Comparison of ENCODE assay signal across 14 cellular contexts in genomic region chr7:129052441-129052840, GRCh38. TPM values are rescaled to one million over a fixed set of nuclear protein-coding genes. Genes with fewer than 3 reads are reported as not detected.
DNase-seq lines count a peak whose midpoint lies in the region; ATAC-seq, FAIRE-seq and TF ChIP-seq lines count a peak whose summit lies in the region.
"Had no signal": no experiment of that assay in that cellular context is flagged by ENCODE, and none has a peak within 500 bp of the region (broad histone marks: within the 10 kb centered on the region; RNA-seq: fewer than 3 reads in every experiment).

No MANE protein-coding gene starts in this region.

- H3K4me1 ChIP-seq in Loucy (ENCODE audit: insufficient read depth, low read length, poor library complexity, severe bottlenecking), result peaks cover 53% of the 10 kb centered on the region
- peaks cover 8% of the 10 kb centered on the region for H3K4me1 ChIP-seq in GM12878 (ENCODE audit: control insufficient read depth, insufficient read depth, low read length)

- H3K9me3 Mint-ChIP-seq in neural crest cell, result no peaks in the 10 kb centered on the region

- H3K27ac ChIP-seq in GM12878 (ENCODE audit: control insufficient read depth, insufficient read depth) (no peak overlapping the region), caudate nucleus (ENCODE audit: low read depth, low read length) (no peak overlapping the region)
- H3K27ac ChIP-seq: gastrocnemius medialis, sigmoid colon, vagina had no signal

- ATAC-seq in GM12878, result no peak
- ATAC-seq: gastrocnemius medialis had no signal

- TF ChIP-seq POLR2A in GM12878 (IDR thresholded peaks at IDR 0.05; ENCODE audit: low read depth, low read length), result no peak

- peak overlapping the region; percentile 97 for H3K4me3 Mint-ChIP-seq in neural crest cell

- SMC1A ChIA-PET in GM12878 (lab: Charles Lee; ENCODE audit: uncharacterized antibody, unreplicated experiment), result interaction anchor here (0.9 to 8.0 kb wide), 7 partner anchors 10 to 112 kb away, joined by 3 to 77 read pairs (median 29); no protein-coding TSS in a partner anchor

- intact Hi-C loops in GM12878 (cut with micrococcal nuclease; ENCODE audit: unreplicated experiment), result loop anchor here (5.0 kb wide), 1 partner anchor 40 kb away; no protein-coding TSS in a partner anchor

- H3F3A ChIP-seq in Loucy (ENCODE audit: low read depth), result no peaks in the 10 kb centered on the region

- no peak for FAIRE-seq in GM12878 (lab: Jason Lieb, UNC)
- FAIRE-seq: colon, GM18507 had no signal

- 71% methylated on average over 1 of the region's 1 CpG for WGBS in GM12878 (ENCODE audit: insufficient coverage, insufficient replicate concordance, low lambda C conversion rate, missing lambda C conversion rate)

- H3K27me3 ChIP-seq in Loucy (ENCODE audit: insufficient read depth, low read length, poor library complexity, severe bottlenecking) (no peaks in the 10 kb centered on the region), GM12878 (replicated peaks in 1 of 2; ENCODE audit: control insufficient read depth in 2 of 2, insufficient read depth in 2 of 2, low read length in 1 of 2) (no peaks in the 10 kb centered on the region)
- H3K27me3 ChIP-seq: gastrocnemius medialis, sigmoid colon, vagina had no signal

- peaks cover 46% of the 10 kb centered on the region for H3K4me1 Mint-ChIP-seq in neural crest cell

- H3K4me3 ChIP-seq in GM08714 (ENCODE audit: low read length) (peak overlapping the region; percentile 98; the same call in 1 of the 2 replicates), Loucy (ENCODE audit: low read length, poor library complexity, severe bottlenecking) (peak overlapping the region; percentile 86), GM12878 (peak overlapping the region; percentile 97)
- H3K4me3 ChIP-seq: gastrocnemius medialis, sigmoid colon had no signal

- H3K36me3 ChIP-seq in Loucy (ENCODE audit: insufficient read depth, low read length) (no peaks in the 10 kb centered on the region), GM12878 (ENCODE audit: control insufficient read depth in 2 of 2, insufficient read depth in 2 of 2, low read length in 1 of 2) (peaks cover 0 to 10% of the 10 kb centered on the region in 2 experiments; a peak in 2 of 4 replicates)
- H3K36me3 ChIP-seq: sigmoid colon had no signal

- H3K36me3 Mint-ChIP-seq in neural crest cell (ENCODE audit: low read depth), result no peaks in the 10 kb centered on the region

- peaks cover 58% of the 10 kb centered on the region for H4K20me1 ChIP-seq in Loucy (ENCODE audit: insufficient read depth, low read length, poor library complexity, severe bottlenecking)
- H4K20me1 ChIP-seq in GM12878 (ENCODE audit: control insufficient read depth, insufficient read depth), result peaks cover 4% of the 10 kb centered on the region

- CTCF ChIA-PET in GM12878 (lab: Yijun Ruan, JAX), result interaction anchor here (0.5 to 2.5 kb wide), 4 partner anchors 11 to 157 kb away, joined by 3 to 12 read pairs (median 4); no protein-coding TSS in a partner anchor

- H3K9me3 ChIP-seq in Loucy (ENCODE audit: insufficient read depth, low read depth, low read length), result no peaks in the 10 kb centered on the region
- H3K9me3 ChIP-seq in GM12878 (replicated peaks; ENCODE audit: control insufficient read depth, insufficient read depth, low read length), result no peaks in the 10 kb centered on the region
- H3K9me3 ChIP-seq: gastrocnemius medialis, sigmoid colon, vagina had no signal

- H2AFZ ChIP-seq in Loucy (ENCODE audit: low read length), result no peak overlapping the region
- H2AFZ ChIP-seq in GM12878 (ENCODE audit: control insufficient read depth, low read depth, low read length), result no peak overlapping the region

- no peak overlapping the region for H3K27ac Mint-ChIP-seq in neural crest cell (ENCODE audit: unreplicated experiment)

- no peak for DNase-seq in GM12878 (ENCODE audit: low read depth, low spot score)
- no peak for DNase-seq in neural crest cell (ENCODE audit: low read depth, low spot score)
- no peak for DNase-seq in germinal center (ENCODE audit: low spot score)
- no peak for DNase-seq in COLO668 (lab: John Stamatoyannopoulos, UW; ENCODE audit: unreplicated experiment)
- DNase-seq in caudate nucleus (lab: John Stamatoyannopoulos, UW), result no peak
- DNase-seq: DMS53, gastrocnemius medialis, NCI-H2029, sigmoid colon had no signal

- RAD21 ChIA-PET in GM12878 (lab: Charles Lee; ENCODE audit: unreplicated experiment), result interaction anchor here (0.5 to 4.5 kb wide), 5 partner anchors 10 to 46 kb away, joined by 3 to 32 read pairs (median 6); no protein-coding TSS in a partner anchor

- H3K9me2 ChIP-seq in Loucy (replicated peaks; ENCODE audit: low read depth, low read length), result no peaks in the 10 kb centered on the region

- no peak for TF ChIP-seq RAD21 in GM12878 (IDR thresholded peaks at IDR 0.05; ENCODE audit: insufficient read depth, low read depth, low read length)

- H3K9ac ChIP-seq in Loucy (ENCODE audit: low read depth, low read length, poor library complexity, severe bottlenecking), result peak overlapping the region; percentile 40
- no peak overlapping the region; the same call in 1 of the 2 replicates for H3K9ac ChIP-seq in GM12878 (ENCODE audit: control insufficient read depth, insufficient read depth, low read length)

- H3K79me2 ChIP-seq in Loucy (ENCODE audit: insufficient read depth, low read length), result peaks cover 76% of the 10 kb centered on the region
- peaks cover 75% of the 10 kb centered on the region for H3K79me2 ChIP-seq in GM12878 (ENCODE audit: control insufficient read depth, insufficient read depth, low read length)

- no TSS peak for BruUV-seq in GM12878 (replicated peaks; lab: Mats Ljungman, UMichigan)

- H3K4me2 ChIP-seq in Loucy (ENCODE audit: low read depth, low read length, poor library complexity, severe bottlenecking) (peak overlapping the region; percentile 96), GM12878 (ENCODE audit: control insufficient read depth, insufficient read depth) (peak overlapping the region; percentile 58)

- TF ChIP-seq EP300 in GM12878 (IDR thresholded peaks at IDR 0.05; ENCODE audit: borderline replicate concordance in 1 of 2, control insufficient read depth in 1 of 2, low read depth in 2 of 2, low read length in 2 of 2), result no peak

- H3K27me3 Mint-ChIP-seq in neural crest cell (ENCODE audit: low read depth), result peaks cover 2% of the 10 kb centered on the region

- POLR2A ChIA-PET in GM12878 (lab: Charles Lee), result interaction anchor here (0.6 to 4.8 kb wide), 6 partner anchors 9 to 298 kb away, joined by 3 to 42 read pairs (median 4); no protein-coding TSS in a partner anchor

- in situ Hi-C loops in GM12878 (cut with MboI), result no loop called here

- TF ChIP-seq CTCF in Loucy (conservative IDR thresholded peaks at IDR 0.05; ENCODE audit: low read length) (no peak), GM12878 (IDR thresholded peaks at IDR 0.05 in 2 of 3, conservative IDR thresholded peaks at IDR 0.05 in 1 of 3; ENCODE audit: control insufficient read depth in 2 of 3, extremely low read depth in 1 of 3, insufficient read depth in 1 of 3, low read depth in 3 of 3, low read length in 3 of 3) (no peak), neural crest cell (conservative IDR thresholded peaks at IDR 0.05) (no peak)

TF ChIP-seq in GM12878, 131 proteins besides CTCF, POLR2A, EP300 and RAD21 (continues in another document):
- no peak for TF ChIP-seq KDM1A (IDR thresholded peaks at IDR 0.05; ENCODE audit: borderline replicate concordance)
- no peak for TF ChIP-seq MYB (IDR thresholded peaks at IDR 0.05; ENCODE audit: borderline replicate concordance, low read depth, low read length)
- no peak for TF ChIP-seq SMC3 (IDR thresholded peaks at IDR 0.05; ENCODE audit: borderline replicate concordance, low read length)
- TF ChIP-seq HCFC1 (IDR thresholded peaks at IDR 0.05; ENCODE audit: low read length), result no peak
- TF ChIP-seq, protein P1, sequence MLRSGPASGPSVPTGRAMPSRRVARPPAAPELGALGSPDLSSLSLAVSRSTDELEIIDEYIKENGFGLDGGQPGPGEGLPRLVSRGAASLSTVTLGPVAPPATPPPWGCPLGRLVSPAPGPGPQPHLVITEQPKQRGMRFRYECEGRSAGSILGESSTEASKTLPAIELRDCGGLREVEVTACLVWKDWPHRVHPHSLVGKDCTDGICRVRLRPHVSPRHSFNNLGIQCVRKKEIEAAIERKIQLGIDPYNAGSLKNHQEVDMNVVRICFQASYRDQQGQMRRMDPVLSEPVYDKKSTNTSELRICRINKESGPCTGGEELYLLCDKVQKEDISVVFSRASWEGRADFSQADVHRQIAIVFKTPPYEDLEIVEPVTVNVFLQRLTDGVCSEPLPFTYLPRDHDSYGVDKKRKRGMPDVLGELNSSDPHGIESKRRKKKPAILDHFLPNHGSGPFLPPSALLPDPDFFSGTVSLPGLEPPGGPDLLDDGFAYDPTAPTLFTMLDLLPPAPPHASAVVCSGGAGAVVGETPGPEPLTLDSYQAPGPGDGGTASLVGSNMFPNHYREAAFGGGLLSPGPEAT (IDR thresholded peaks at IDR 0.05; ENCODE audit: low read depth), result no peak
- no peak for TF ChIP-seq ZSCAN29 (IDR thresholded peaks at IDR 0.05)
- no peak for TF ChIP-seq ZNF384 (IDR thresholded peaks at IDR 0.05; ENCODE audit: borderline replicate concordance, low read depth, low read length)
- TF ChIP-seq DPF2 (IDR thresholded peaks at IDR 0.05), result no peak
- no peak for TF ChIP-seq BCL11A (IDR thresholded peaks at IDR 0.05; ENCODE audit: low read depth, low read length)

RNA-seq across cellular contexts. Expression of gene TNPO3, which starts 2.5 kb away (rescaled TPM):
- total RNA-seq in GM12878 (2013; cell fraction: nucleolus; rRNA removed), result 77.5 and 79.6 TPM in 2 replicates
- total RNA-seq in GM12878 (2014; rRNA removed) (72.7 and 77.4 TPM in 2 replicates), GM12878 (2014; rRNA removed; fragmentation: Illumina TruSeq; extraction: Trizol) (64.3 and 64.5 TPM in 2 replicates), GM12878 (2021) (63.0 and 67.6 TPM in 2 replicates), neural crest cell (67.5 and 68.7 TPM in 2 replicates)
- 34.8 TPM for polyA plus RNA-seq in GM12878 (2011; ENCODE audit: low read depth)
- polyA plus RNA-seq in GM12878 (2011; rRNA removed) (46.6 and 56.7 TPM in 2 replicates), GM12878 (2014; fragmentation: Illumina TruSeq; extraction: Trizol) (68.7 and 68.9 TPM in 2 replicates), GM12878 (2014; fragmentation: Nextera tagmentation; extraction: Ambion mirVana) (10 to 100 TPM; 17.6 to 23.5 TPM), GM12878 (2014; rRNA removed) (52.4 and 57.4 TPM in 2 replicates), GM12878 (2016; fragmentation: Nextera tagmentation; extraction: Ambion mirVana) (10 to 100 TPM; 84.5 to 91.8 TPM)
- polyA plus RNA-seq in GM12878 (2011; cell fraction: cytosol; rRNA removed), result 59.9 and 67.6 TPM in 2 replicates
- polyA plus RNA-seq in GM12878 (2011; cell fraction: nucleus; rRNA removed), result 46.9 and 53.0 TPM in 2 replicates
- 40.9 and 46.9 TPM in 2 replicates for polyA plus RNA-seq in GM12878 (2012)
- 99.0 and 133 TPM in 2 replicates for polyA minus RNA-seq in GM12878 (2011; rRNA and poly(A)+ RNA removed)
- polyA minus RNA-seq in GM12878 (2011; cell fraction: cytosol; rRNA and poly(A)+ RNA removed), result 27.8 and 31.8 TPM in 2 replicates
- polyA minus RNA-seq in GM12878 (2011; cell fraction: nucleus; rRNA and poly(A)+ RNA removed), result 36.3 and 44.6 TPM in 2 replicates
